In the genomic region with DNA sequence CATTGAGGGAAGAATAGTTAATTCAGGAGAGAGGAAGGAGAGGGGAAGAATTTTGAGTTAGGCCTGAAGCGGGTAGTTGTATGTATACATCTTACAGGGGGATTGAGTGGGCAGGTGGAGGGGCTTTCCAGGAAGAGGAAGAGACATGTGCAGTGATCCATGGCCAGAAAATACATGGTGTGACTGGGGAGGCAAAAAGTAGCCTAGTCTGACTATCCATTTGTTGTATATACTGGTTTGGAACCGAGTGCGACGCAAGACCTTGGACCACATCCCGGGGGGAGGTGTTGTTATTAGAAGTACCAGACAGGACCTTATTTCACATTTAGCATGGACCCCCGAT, we compare ENCODE assay signal across 18 cellular contexts.
DNase-seq lines count a peak whose midpoint lies in the region; ATAC-seq, FAIRE-seq and TF ChIP-seq lines count a peak whose summit lies in the region.
"Had no signal": no experiment of that assay in that cellular context is flagged by ENCODE, and none has a peak within 500 bp of the region (broad histone marks: within the 10 kb centered on the region; RNA-seq: fewer than 3 reads in every experiment).

No MANE protein-coding gene starts in this region.

- no peak overlapping the region for H3K14ac ChIP-seq in H9 (ENCODE audit: insufficient read depth, low read length)

- H2AK5ac ChIP-seq in H9 (ENCODE audit: insufficient read length, low read length): no peak overlapping the region

- H3K4me1 Mint-ChIP-seq in activated CD4-positive, alpha-beta T cell treated with anti-CD3 and anti-CD28 coated beads for 36 hours: peaks cover 30% of the 10 kb centered on the region
- H3K4me1 Mint-ChIP-seq in CD4-positive, alpha-beta T cell (ENCODE audit: low read depth): peaks cover 14% of the 10 kb centered on the region
- H3K4me1 Mint-ChIP-seq in H9: peaks cover 26 to 27% of the 10 kb centered on the region in 2 experiments

- no peak overlapping the region for H3K4ac ChIP-seq in H9 (ENCODE audit: low read depth, low read length)

- H3K4me2 ChIP-seq in H9 (ENCODE audit: insufficient read depth, insufficient read length, low read length): no peak overlapping the region
- H3K4me2 ChIP-seq in GM12878 (ENCODE audit: control insufficient read depth, insufficient read depth): no peak overlapping the region
- no peak overlapping the region for H3K4me2 ChIP-seq in PC-9

- POLR2A ChIA-PET in activated CD4-positive, alpha-beta T cell treated with anti-CD3 and anti-CD28 coated beads for 36 hours (lab: Charles Lee): no interaction called here
- POLR2A ChIA-PET in CD4-positive, alpha-beta T cell (lab: Charles Lee): no interaction called here
- POLR2A ChIA-PET in GM12878 (lab: Charles Lee): no interaction called here
- POLR2A ChIA-PET in PC-9 (lab: Charles Lee; ENCODE audit: unreplicated experiment): no interaction called here

- no peak overlapping the region for H2BK120ac ChIP-seq in H9 (ENCODE audit: low read depth, low read length, poor library complexity, severe bottlenecking)

- H3K23me2 ChIP-seq in H9 (ENCODE audit: insufficient read length, low read depth, low read length, poor library complexity, severe bottlenecking): no peaks in the 10 kb centered on the region

- H3T11ph ChIP-seq in H9 (ENCODE audit: low read length): no peak overlapping the region

- peak overlapping the region; percentile 13 for H3K27ac Mint-ChIP-seq in activated CD4-positive, alpha-beta T cell treated with anti-CD3 and anti-CD28 coated beads for 36 hours
- H3K27ac Mint-ChIP-seq in CD4-positive, alpha-beta T cell: peak overlapping the region; percentile 3
- peak overlapping the region; percentile 0 to 6 (median 0); a peak in 3 of 7 replicates for H3K27ac Mint-ChIP-seq in H9

- H3K4me1 ChIP-seq in H9 (ENCODE audit: insufficient read depth, low read length) (peaks cover 8% of the 10 kb centered on the region), GM12878 (ENCODE audit: control insufficient read depth, insufficient read depth, low read length) (peaks cover 8% of the 10 kb centered on the region; the same call in 1 of the 2 replicates), PC-9 (replicated peaks; ENCODE audit: insufficient read depth) (no peaks in the 10 kb centered on the region)

- TF ChIP-seq POLR2A in GM12878 (IDR thresholded peaks at IDR 0.05; ENCODE audit: low read depth, low read length) (no peak), GM18505 (IDR thresholded peaks at IDR 0.05; ENCODE audit: borderline replicate concordance, extremely low read depth, insufficient read depth, insufficient read length) (no peak)

- no peak for FAIRE-seq in GM12878 (lab: Jason Lieb, UNC)

- BruUV-seq in GM12878 (replicated peaks; lab: Mats Ljungman, UMichigan): no TSS peak
- no TSS peak for BruUV-seq in PC-9 (replicated peaks; lab: Mats Ljungman, UMichigan)

- H3K27ac ChIP-seq in CD4-positive, alpha-beta T cell (ENCODE audit: low read depth, low read length): no peak overlapping the region
- H3K27ac ChIP-seq in H9 (ENCODE audit: insufficient read length, low read depth, low read length): no peak overlapping the region
- H3K27ac ChIP-seq in GM12878 (ENCODE audit: control insufficient read depth, insufficient read depth): no peak overlapping the region
- H3K27ac ChIP-seq in PC-9: no peak overlapping the region
- H3K27ac ChIP-seq: GM23248 had no signal

- no peaks in the 10 kb centered on the region for H3K79me2 ChIP-seq in H9 (ENCODE audit: insufficient read depth, low read length)
- no peaks in the 10 kb centered on the region for H3K79me2 ChIP-seq in GM12878 (ENCODE audit: control insufficient read depth, insufficient read depth, low read length)
- no peaks in the 10 kb centered on the region for H3K79me2 ChIP-seq in PC-9 (ENCODE audit: low read depth)

- no peak overlapping the region for H3K4me3 Mint-ChIP-seq in activated CD4-positive, alpha-beta T cell treated with anti-CD3 and anti-CD28 coated beads for 36 hours
- no peak overlapping the region for H3K4me3 Mint-ChIP-seq in CD4-positive, alpha-beta T cell
- H3K4me3 Mint-ChIP-seq in H9: no peak overlapping the region

- no peaks in the 10 kb centered on the region for H3K27me3 Mint-ChIP-seq in activated CD4-positive, alpha-beta T cell treated with anti-CD3 and anti-CD28 coated beads for 36 hours
- no peaks in the 10 kb centered on the region for H3K27me3 Mint-ChIP-seq in CD4-positive, alpha-beta T cell
- no peaks in the 10 kb centered on the region for H3K27me3 Mint-ChIP-seq in H9 (ENCODE audit: low read depth)

- no peak for TF ChIP-seq RAD21 in GM12878 (IDR thresholded peaks at IDR 0.05; ENCODE audit: insufficient read depth, low read depth, low read length)

- H3K27me3 ChIP-seq in CD4-positive, alpha-beta T cell (ENCODE audit: control insufficient read depth, insufficient read depth, low read length): no peaks in the 10 kb centered on the region
- H3K27me3 ChIP-seq in H9 (ENCODE audit: insufficient read depth, low read length): no peaks in the 10 kb centered on the region
- no peaks in the 10 kb centered on the region for H3K27me3 ChIP-seq in GM12878 (replicated peaks in 1 of 2; ENCODE audit: control insufficient read depth in 2 of 2, insufficient read depth in 2 of 2, low read length in 1 of 2)
- H3K27me3 ChIP-seq in PC-9 (ENCODE audit: insufficient read depth, low read depth): no peaks in the 10 kb centered on the region

- WGBS in H9 (ENCODE audit: extremely low coverage, insufficient read length, low lambda C conversion rate): no CpG with 5 or more reads among the region's 6 CpGs
- WGBS in GM12878 (ENCODE audit: insufficient coverage, insufficient replicate concordance, low lambda C conversion rate, missing lambda C conversion rate): 90% methylated on average over 6 of the region's 6 CpGs

- intact Hi-C loops in activated CD4-positive, alpha-beta T cell treated with anti-CD3 and anti-CD28 coated beads for 36 hours (cut with DNase I, micrococcal nuclease): loop anchor here in 1 of 2 experiments (10.0 kb wide), 1 partner anchor 861 kb away; no protein-coding TSS in a partner anchor
- intact Hi-C loops in CD4-positive, alpha-beta T cell (cut with DNase I, micrococcal nuclease): no loop called here
- intact Hi-C loops in GM12878 (cut with micrococcal nuclease; ENCODE audit: unreplicated experiment) (no loop called here), PC-9 (cut with micrococcal nuclease; ENCODE audit: unreplicated experiment) (no loop called here)

- SMC1A ChIA-PET in GM12878 (lab: Charles Lee; ENCODE audit: uncharacterized antibody, unreplicated experiment): no interaction called here

- H4K8ac ChIP-seq in H9 (replicated peaks; ENCODE audit: insufficient read length, low read depth, low read length): no peak overlapping the region

- H4K5ac ChIP-seq in H9 (ENCODE audit: insufficient read length, low read depth, low read length): no peak overlapping the region

- in situ Hi-C loops in GM12878 (cut with MboI): no loop called here

- H3K56ac ChIP-seq in H9 (ENCODE audit: insufficient read length, low read depth, low read length): no peak overlapping the region

- no peak for ATAC-seq in activated CD4-positive, alpha-beta T cell treated with anti-CD3 and anti-CD28 coated beads for 36 hours
- no peak for ATAC-seq in CD4-positive, alpha-beta T cell (ENCODE audit: poor library complexity)
- ATAC-seq in GM12878 (peak; percentile 45), GM18505 (IDR thresholded peaks at IDR 0.05; ENCODE audit: unreplicated experiment) (no peak)

- H3K9ac ChIP-seq in H9 (ENCODE audit: extremely low read depth, insufficient read length, low read length) (no peak overlapping the region), GM12878 (ENCODE audit: control insufficient read depth, insufficient read depth, low read length) (no peak overlapping the region)
- H3K9ac ChIP-seq: GM23248 had no signal

- RAD21 ChIA-PET in GM12878 (lab: Charles Lee; ENCODE audit: unreplicated experiment): interaction anchor here (1.0 kb wide), 1 partner anchor 71 kb away, joined by 3 read pairs; no protein-coding TSS in a partner anchor

- TF ChIP-seq EP300 in GM12878 (IDR thresholded peaks at IDR 0.05; ENCODE audit: borderline replicate concordance in 1 of 2, control insufficient read depth in 1 of 2, low read depth in 2 of 2, low read length in 2 of 2): no peak

- H3K9me3 ChIP-seq in CD4-positive, alpha-beta T cell (ENCODE audit: control insufficient read depth, low read length): no peaks in the 10 kb centered on the region
- H3K9me3 ChIP-seq in H9 (ENCODE audit: control insufficient read depth, low read depth, low read length) (no peaks in the 10 kb centered on the region), GM12878 (replicated peaks; ENCODE audit: control insufficient read depth, insufficient read depth, low read length) (no peaks in the 10 kb centered on the region), PC-9 (ENCODE audit: insufficient read depth, low read depth) (no peaks in the 10 kb centered on the region)

- H3K18ac ChIP-seq in H9 (ENCODE audit: insufficient read length, low read depth, low read length): no peak overlapping the region

- no peak for DNase-seq in activated CD4-positive, alpha-beta T cell treated with anti-CD3 and anti-CD28 coated beads for 36 hours
- DNase-seq in activated CD4-positive, alpha-beta T cell treated with anti-CD3 and anti-CD28 coated beads for 48 hours: no peak
- no peak for DNase-seq in CD4-positive, alpha-beta T cell
- DNase-seq in H9: no peak
- DNase-seq in GM12878 (ENCODE audit: low read depth, low spot score): no peak
- DNase-seq in PC-9: no peak
- DNase-seq in HT-29 (ENCODE audit: low spot score): no peak
- DNase-seq: C1 segment of cervical spinal cord, DMS 273 treated with DMSO at 0.1 percent for 48 hours, GF-D8, GM23248, KBM-7, NCI-H1436, NCI-H2029, NCI-H2171 treated with DMSO at 0.1 percent for 48 hours, NCI-H446 treated with DMSO at 0.1 percent for 48 hours, NCI-H748 treated with DMSO at 0.1 percent for 48 hours had no signal

- H3K36me3 ChIP-seq in GM12878 (ENCODE audit: control insufficient read depth in 2 of 2, insufficient read depth in 2 of 2, low read length in 1 of 2) (no peaks in the 10 kb centered on the region; a peak in 1 of 4 replicates), PC-9 (ENCODE audit: low read depth) (no peaks in the 10 kb centered on the region)

- no peak overlapping the region for H2BK15ac ChIP-seq in H9 (ENCODE audit: low read depth, low read length)

- H4K20me1 ChIP-seq in H9 (ENCODE audit: control insufficient read depth, insufficient read depth, insufficient read length): no peaks in the 10 kb centered on the region
- no peaks in the 10 kb centered on the region for H4K20me1 ChIP-seq in GM12878 (ENCODE audit: control insufficient read depth, insufficient read depth)
- no peaks in the 10 kb centered on the region for H4K20me1 ChIP-seq in PC-9 (ENCODE audit: insufficient read depth)

- no peak overlapping the region for H2BK12ac ChIP-seq in H9 (ENCODE audit: insufficient read length, low read depth, low read length)

- no peak overlapping the region for H3K23ac ChIP-seq in H9 (ENCODE audit: insufficient read length, low read depth, low read length)

- H3K4me3 ChIP-seq in GM12878: no peak overlapping the region
- H3K4me3 ChIP-seq in PC-9: no peak overlapping the region
- H3K4me3 ChIP-seq: GM23248 had no signal

- no peak overlapping the region for H4K91ac ChIP-seq in H9 (ENCODE audit: insufficient read length, low read depth, low read length)

- no peaks in the 10 kb centered on the region; the same call in 1 of the 2 replicates for H3K9me2 ChIP-seq in PC-9 (ENCODE audit: insufficient read depth)

- H3K36me3 Mint-ChIP-seq in activated CD4-positive, alpha-beta T cell treated with anti-CD3 and anti-CD28 coated beads for 36 hours (ENCODE audit: low read depth): peaks cover 5% of the 10 kb centered on the region
- peaks cover 25% of the 10 kb centered on the region for H3K36me3 Mint-ChIP-seq in CD4-positive, alpha-beta T cell (ENCODE audit: low read depth)
- H3K36me3 Mint-ChIP-seq in H9 (ENCODE audit: insufficient read depth in 1 of 3, low read depth in 3 of 3): no peaks in the 10 kb centered on the region

- no peak overlapping the region for H2BK20ac ChIP-seq in H9 (ENCODE audit: low read depth, low read length, poor library complexity, severe bottlenecking)

- H2BK5ac ChIP-seq in H9 (ENCODE audit: insufficient read length, low read length): no peak overlapping the region

- H2AFZ ChIP-seq in H9 (ENCODE audit: low read length) (no peak overlapping the region), GM12878 (ENCODE audit: control insufficient read depth, low read depth, low read length) (no peak overlapping the region), PC-9 (no peak overlapping the region)
- H2AFZ ChIP-seq: GM23248 had no signal

- no peaks in the 10 kb centered on the region for H3F3A ChIP-seq in PC-9 (ENCODE audit: insufficient read depth, low read depth)

- H3K79me1 ChIP-seq in H9 (ENCODE audit: insufficient read depth, low read depth, low read length, poor library complexity, severe bottlenecking): no peaks in the 10 kb centered on the region

- CTCF ChIA-PET in activated CD4-positive, alpha-beta T cell treated with anti-CD3 and anti-CD28 coated beads for 36 hours (lab: Charles Lee): interaction anchor here (0.8 kb wide), 1 partner anchor 848 kb away, joined by 3 read pairs; no protein-coding TSS in a partner anchor
- CTCF ChIA-PET in CD4-positive, alpha-beta T cell (lab: Charles Lee): no interaction called here
- CTCF ChIA-PET in GM12878 (lab: Yijun Ruan, JAX) (interaction anchor here (1.0 kb wide), 1 partner anchor 9 kb away, joined by 3 read pairs; no protein-coding TSS in a partner anchor), PC-9 (lab: Charles Lee) (no interaction called here)

- no peak for TF ChIP-seq CTCF in CD4-positive, alpha-beta T cell (IDR thresholded peaks at IDR 0.05)
- no peak for TF ChIP-seq CTCF in H9 (conservative IDR thresholded peaks at IDR 0.05)
- no peak for TF ChIP-seq CTCF in GM12878 (IDR thresholded peaks at IDR 0.05 in 2 of 3, conservative IDR thresholded peaks at IDR 0.05 in 1 of 3; ENCODE audit: control insufficient read depth in 2 of 3, extremely low read depth in 1 of 3, insufficient read depth in 1 of 3, low read depth in 3 of 3, low read length in 3 of 3)
- TF ChIP-seq CTCF in PC-9 (conservative IDR thresholded peaks at IDR 0.05): no peak

- no peaks in the 10 kb centered on the region for H3K9me3 Mint-ChIP-seq in activated CD4-positive, alpha-beta T cell treated with anti-CD3 and anti-CD28 coated beads for 36 hours (ENCODE audit: low read depth)
- H3K9me3 Mint-ChIP-seq in CD4-positive, alpha-beta T cell: no peaks in the 10 kb centered on the region
- H3K9me3 Mint-ChIP-seq in H9: no peaks in the 10 kb centered on the region

Comparison
In these comparisons a context has a peak if more than half of its experiments do, and no peak if none do; other contexts are left out.
1. CTCF ChIA-PET loops: an anchor here in activated CD4-positive, alpha-beta T cell treated with anti-CD3 and anti-CD28 coated beads for 36 hours (0.8 kb wide) and GM12878 (1.0 kb wide); none called in CD4-positive, alpha-beta T cell and PC-9.